ENCODE assay signal across 1 cellular context in the genomic region with DNA sequence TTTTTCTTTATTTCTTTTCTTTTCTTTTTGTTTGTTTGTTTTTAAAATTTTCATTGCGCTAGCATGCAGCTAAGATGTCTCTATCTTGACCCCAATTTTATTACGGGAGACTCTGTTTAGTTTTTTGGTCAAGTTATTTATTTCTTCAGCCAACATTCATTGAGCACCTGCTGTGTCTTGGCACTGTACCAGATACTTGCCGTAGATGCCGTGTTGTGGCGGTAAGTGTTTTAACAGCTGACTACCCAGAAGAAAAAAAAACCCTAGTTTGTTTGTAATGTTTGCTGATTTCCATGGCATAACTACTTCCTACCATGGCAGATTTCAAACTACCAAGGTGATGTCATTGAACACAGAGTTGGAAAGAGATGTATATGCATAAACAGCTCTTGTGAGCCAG.
TF ChIP-seq lines count a peak whose summit lies in the region.

No MANE protein-coding gene starts in this region.

TF ChIP-seq in HEK293, 187 proteins besides CTCF, POLR2A, EP300 and RAD21 (continued from another document and continues in another):
- TF ChIP-seq FEZF1 (tag by site-specific recombination; IDR thresholded peaks at IDR 0.05) (peak; percentile 94), KLF8 (tag by site-specific recombination; IDR thresholded peaks at IDR 0.05) (peak; percentile 59; the same call in 1 of the 2 replicates), ZNF292 (tag by site-specific recombination; IDR thresholded peaks at IDR 0.05; ENCODE audit: borderline replicate concordance, low read depth) (no peak), ZNF155 (tag by site-specific recombination; IDR thresholded peaks at IDR 0.05) (no peak), ZFP69B (tag by site-specific recombination; IDR thresholded peaks at IDR 0.05) (peak; percentile 71; the same call in 1 of the 2 replicates), MZF1 (tag by site-specific recombination; IDR thresholded peaks at IDR 0.05; ENCODE audit: borderline replicate concordance) (0 out of 2 replicates have a peak, but pooled peaks have one; percentile 34), ZXDB (tag by site-specific recombination; IDR thresholded peaks at IDR 0.05) (peak; percentile 91), ATF2 (tag by site-specific recombination; IDR thresholded peaks at IDR 0.05; ENCODE audit: low read depth) (peak; percentile 95), KLF9 (tag by site-specific recombination; IDR thresholded peaks at IDR 0.05; ENCODE audit: low read depth) (0 out of 2 replicates have a peak, but pooled peaks have one; percentile 20), SP3 (tag by site-specific recombination; IDR thresholded peaks at IDR 0.05) (no peak), ZIC2 (tag by site-specific recombination; IDR thresholded peaks at IDR 0.05) (peak; percentile 90), ZNF629 (tag by site-specific recombination; IDR thresholded peaks at IDR 0.05) (peak; percentile 94), YY1 (tag by site-specific recombination; IDR thresholded peaks at IDR 0.05) (0 out of 2 replicates have a peak, but pooled peaks have one; percentile 28), PRDM2 (tag by site-specific recombination; IDR thresholded peaks at IDR 0.05; ENCODE audit: borderline replicate concordance) (no peak), WT1 (tag by site-specific recombination; IDR thresholded peaks at IDR 0.05) (peak; percentile 98), TRIM28 (IDR thresholded peaks at IDR 0.05; ENCODE audit: borderline replicate concordance, low read length) (peak; percentile 75; the same call in 1 of the 2 replicates), ZNF664 (tag by site-specific recombination; IDR thresholded peaks at IDR 0.05) (peak; percentile 97), ZNF174 (tag by site-specific recombination; IDR thresholded peaks at IDR 0.05) (no peak), AEBP2 (tag by site-specific recombination; IDR thresholded peaks at IDR 0.05; ENCODE audit: borderline replicate concordance) (no peak; the same call in 1 of the 2 replicates), ZNF239 (tag by site-specific recombination; IDR thresholded peaks at IDR 0.05) (no peak), ZSCAN16 (tag by site-specific recombination; IDR thresholded peaks at IDR 0.05) (no peak), ZNF366 (tag by site-specific recombination; conservative IDR thresholded peaks at IDR 0.05) (peak; percentile 83)
- TF ChIP-seq, protein P1, sequence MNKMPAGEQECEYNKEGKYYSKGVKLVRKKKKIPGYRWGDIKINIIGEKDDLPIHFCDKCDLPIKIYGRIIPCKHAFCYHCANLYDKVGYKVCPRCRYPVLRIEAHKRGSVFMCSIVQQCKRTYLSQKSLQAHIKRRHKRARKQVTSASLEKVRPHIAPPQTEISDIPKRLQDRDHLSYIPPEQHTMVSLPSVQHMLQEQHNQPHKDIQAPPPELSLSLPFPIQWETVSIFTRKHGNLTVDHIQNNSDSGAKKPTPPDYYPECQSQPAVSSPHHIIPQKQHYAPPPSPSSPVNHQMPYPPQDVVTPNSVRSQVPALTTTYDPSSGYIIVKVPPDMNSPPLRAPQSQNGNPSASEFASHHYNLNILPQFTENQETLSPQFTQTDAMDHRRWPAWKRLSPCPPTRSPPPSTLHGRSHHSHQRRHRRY (tag by site-specific recombination; IDR thresholded peaks at IDR 0.05), result peak; percentile 84; the same call in 1 of the 2 replicates
- TF ChIP-seq, protein P2, sequence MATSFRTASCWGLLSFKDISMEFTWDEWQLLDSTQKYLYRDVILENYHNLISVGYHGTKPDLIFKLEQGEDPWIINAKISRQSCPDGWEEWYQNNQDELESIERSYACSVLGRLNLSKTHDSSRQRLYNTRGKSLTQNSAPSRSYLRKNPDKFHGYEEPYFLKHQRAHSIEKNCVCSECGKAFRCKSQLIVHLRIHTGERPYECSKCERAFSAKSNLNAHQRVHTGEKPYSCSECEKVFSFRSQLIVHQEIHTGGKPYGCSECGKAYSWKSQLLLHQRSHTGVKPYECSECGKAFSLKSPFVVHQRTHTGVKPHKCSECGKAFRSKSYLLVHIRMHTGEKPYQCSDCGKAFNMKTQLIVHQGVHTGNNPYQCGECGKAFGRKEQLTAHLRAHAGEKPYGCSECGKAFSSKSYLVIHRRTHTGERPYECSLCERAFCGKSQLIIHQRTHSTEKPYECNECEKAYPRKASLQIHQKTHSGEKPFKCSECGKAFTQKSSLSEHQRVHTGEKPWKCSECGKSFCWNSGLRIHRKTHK (tag by site-specific recombination; IDR thresholded peaks at IDR 0.05), result no peak
- TF ChIP-seq, protein P3, sequence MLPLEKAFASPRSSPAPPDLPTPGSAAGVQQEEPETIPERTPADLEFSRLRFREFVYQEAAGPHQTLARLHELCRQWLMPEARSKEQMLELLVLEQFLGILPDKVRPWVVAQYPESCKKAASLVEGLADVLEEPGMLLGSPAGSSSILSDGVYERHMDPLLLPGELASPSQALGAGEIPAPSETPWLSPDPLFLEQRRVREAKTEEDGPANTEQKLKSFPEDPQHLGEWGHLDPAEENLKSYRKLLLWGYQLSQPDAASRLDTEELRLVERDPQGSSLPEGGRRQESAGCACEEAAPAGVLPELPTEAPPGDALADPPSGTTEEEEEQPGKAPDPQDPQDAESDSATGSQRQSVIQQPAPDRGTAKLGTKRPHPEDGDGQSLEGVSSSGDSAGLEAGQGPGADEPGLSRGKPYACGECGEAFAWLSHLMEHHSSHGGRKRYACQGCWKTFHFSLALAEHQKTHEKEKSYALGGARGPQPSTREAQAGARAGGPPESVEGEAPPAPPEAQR (tag by site-specific recombination; IDR thresholded peaks at IDR 0.05), result peak; percentile 87
- TF ChIP-seq, protein P4, sequence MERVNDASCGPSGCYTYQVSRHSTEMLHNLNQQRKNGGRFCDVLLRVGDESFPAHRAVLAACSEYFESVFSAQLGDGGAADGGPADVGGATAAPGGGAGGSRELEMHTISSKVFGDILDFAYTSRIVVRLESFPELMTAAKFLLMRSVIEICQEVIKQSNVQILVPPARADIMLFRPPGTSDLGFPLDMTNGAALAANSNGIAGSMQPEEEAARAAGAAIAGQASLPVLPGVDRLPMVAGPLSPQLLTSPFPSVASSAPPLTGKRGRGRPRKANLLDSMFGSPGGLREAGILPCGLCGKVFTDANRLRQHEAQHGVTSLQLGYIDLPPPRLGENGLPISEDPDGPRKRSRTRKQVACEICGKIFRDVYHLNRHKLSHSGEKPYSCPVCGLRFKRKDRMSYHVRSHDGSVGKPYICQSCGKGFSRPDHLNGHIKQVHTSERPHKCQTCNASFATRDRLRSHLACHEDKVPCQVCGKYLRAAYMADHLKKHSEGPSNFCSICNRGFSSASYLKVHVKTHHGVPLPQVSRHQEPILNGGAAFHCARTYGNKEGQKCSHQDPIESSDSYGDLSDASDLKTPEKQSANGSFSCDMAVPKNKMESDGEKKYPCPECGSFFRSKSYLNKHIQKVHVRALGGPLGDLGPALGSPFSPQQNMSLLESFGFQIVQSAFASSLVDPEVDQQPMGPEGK (tag by site-specific recombination; IDR thresholded peaks at IDR 0.05), result 0 out of 2 replicates have a peak, but pooled peaks have one; percentile 29
- TF ChIP-seq, protein P5, sequence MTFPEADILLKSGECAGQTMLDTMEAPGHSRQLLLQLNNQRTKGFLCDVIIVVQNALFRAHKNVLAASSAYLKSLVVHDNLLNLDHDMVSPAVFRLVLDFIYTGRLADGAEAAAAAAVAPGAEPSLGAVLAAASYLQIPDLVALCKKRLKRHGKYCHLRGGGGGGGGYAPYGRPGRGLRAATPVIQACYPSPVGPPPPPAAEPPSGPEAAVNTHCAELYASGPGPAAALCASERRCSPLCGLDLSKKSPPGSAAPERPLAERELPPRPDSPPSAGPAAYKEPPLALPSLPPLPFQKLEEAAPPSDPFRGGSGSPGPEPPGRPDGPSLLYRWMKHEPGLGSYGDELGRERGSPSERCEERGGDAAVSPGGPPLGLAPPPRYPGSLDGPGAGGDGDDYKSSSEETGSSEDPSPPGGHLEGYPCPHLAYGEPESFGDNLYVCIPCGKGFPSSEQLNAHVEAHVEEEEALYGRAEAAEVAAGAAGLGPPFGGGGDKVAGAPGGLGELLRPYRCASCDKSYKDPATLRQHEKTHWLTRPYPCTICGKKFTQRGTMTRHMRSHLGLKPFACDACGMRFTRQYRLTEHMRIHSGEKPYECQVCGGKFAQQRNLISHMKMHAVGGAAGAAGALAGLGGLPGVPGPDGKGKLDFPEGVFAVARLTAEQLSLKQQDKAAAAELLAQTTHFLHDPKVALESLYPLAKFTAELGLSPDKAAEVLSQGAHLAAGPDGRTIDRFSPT (tag by site-specific recombination; IDR thresholded peaks at IDR 0.05), result 0 out of 2 replicates have a peak, but pooled peaks have one; percentile 56
- TF ChIP-seq, protein P6, sequence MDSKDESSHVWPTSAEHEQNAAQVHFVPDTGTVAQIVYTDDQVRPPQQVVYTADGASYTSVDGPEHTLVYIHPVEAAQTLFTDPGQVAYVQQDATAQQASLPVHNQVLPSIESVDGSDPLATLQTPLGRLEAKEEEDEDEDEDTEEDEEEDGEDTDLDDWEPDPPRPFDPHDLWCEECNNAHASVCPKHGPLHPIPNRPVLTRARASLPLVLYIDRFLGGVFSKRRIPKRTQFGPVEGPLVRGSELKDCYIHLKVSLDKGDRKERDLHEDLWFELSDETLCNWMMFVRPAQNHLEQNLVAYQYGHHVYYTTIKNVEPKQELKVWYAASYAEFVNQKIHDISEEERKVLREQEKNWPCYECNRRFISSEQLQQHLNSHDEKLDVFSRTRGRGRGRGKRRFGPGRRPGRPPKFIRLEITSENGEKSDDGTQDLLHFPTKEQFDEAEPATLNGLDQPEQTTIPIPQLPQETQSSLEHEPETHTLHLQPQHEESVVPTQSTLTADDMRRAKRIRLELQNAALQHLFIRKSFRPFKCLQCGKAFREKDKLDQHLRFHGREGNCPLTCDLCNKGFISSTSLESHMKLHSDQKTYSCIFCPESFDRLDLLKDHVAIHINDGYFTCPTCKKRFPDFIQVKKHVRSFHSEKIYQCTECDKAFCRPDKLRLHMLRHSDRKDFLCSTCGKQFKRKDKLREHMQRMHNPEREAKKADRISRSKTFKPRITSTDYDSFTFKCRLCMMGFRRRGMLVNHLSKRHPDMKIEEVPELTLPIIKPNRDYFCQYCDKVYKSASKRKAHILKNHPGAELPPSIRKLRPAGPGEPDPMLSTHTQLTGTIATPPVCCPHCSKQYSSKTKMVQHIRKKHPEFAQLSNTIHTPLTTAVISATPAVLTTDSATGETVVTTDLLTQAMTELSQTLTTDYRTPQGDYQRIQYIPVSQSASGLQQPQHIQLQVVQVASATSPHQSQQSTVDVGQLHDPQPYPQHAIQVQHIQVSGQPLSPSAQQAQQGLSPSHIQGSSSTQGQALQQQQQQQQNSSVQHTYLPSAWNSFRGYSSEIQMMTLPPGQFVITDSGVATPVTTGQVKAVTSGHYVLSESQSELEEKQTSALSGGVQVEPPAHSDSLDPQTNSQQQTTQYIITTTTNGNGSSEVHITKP (tag by site-specific recombination; IDR thresholded peaks at IDR 0.05), result peak; percentile 27; the same call in 1 of the 2 replicates
